ENCODE assay signal across 7 cellular contexts in the genomic region with DNA sequence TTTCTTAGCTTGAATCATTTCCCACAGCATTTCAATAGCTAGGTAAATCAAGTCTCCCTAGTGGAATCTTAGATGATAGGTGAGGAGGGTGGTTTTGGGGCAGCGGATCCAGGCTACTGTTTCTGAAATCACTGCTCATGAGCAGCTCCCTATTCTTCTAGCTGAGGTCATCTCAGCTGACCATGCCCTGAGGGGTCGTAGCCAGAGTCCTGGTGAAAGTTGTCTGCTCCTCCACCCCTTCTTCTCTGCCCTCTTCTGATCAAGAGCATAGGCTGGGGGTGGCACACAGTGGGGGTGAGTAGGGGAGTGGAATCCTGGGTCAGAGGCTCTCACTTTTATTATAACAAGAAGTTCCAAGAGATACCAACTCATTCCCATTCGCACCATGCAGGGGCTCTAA.
"Had no signal": no experiment of that assay in that cellular context is flagged by ENCODE, and none has a peak within 500 bp of the region (broad histone marks: within the 10 kb centered on the region; RNA-seq: fewer than 3 reads in every experiment).

No MANE protein-coding gene starts in this region.

- H3K27ac Mint-ChIP-seq: GM23338, HFFc6 had no signal

- H3K4me2 ChIP-seq: GM23338 had no signal

- H3K9me3 ChIP-seq: HAP-1 had no signal

- H3K36me3 ChIP-seq: HAP-1 had no signal

- FAIRE-seq: HTR-8/SVneo had no signal

- H2AFZ ChIP-seq: GM23338 had no signal

- H3K4me3 Mint-ChIP-seq: GM23338, HFFc6 had no signal

- H3K4me3 ChIP-seq: GM23338, HAP-1 had no signal

- DNase-seq: H7, HFFc6, IMR-90, KBM-7 had no signal

- H3K9me3 Mint-ChIP-seq: GM23338, HFFc6 had no signal
